ENCODE assay signal across 7 cellular contexts in genomic region chr3:141878326-141878725, GRCh38. TPM values are rescaled to one million over a fixed set of nuclear protein-coding genes. Genes with fewer than 3 reads are reported as not detected.
DNase-seq lines count a peak whose midpoint lies in the region; ATAC-seq and TF ChIP-seq lines count a peak whose summit lies in the region.

No MANE protein-coding gene starts in this region.

- POLR2A ChIA-PET in PC-3 (lab: Charles Lee; ENCODE audit: unreplicated experiment): interaction anchor here (0.6 kb wide), 1 partner anchor 731 kb away, joined by 4 read pairs; no protein-coding TSS in a partner anchor

- BruUV-seq in PC-3 (replicated peaks; lab: Mats Ljungman, UMichigan): no TSS peak

- H3K4me1 ChIP-seq in PC-3 (ENCODE audit: insufficient read depth, low read length): 0 out of 2 replicates have a peak, but pooled peaks cover 7% of the 10 kb centered on the region

- no peaks in the 10 kb centered on the region for H3K9me2 ChIP-seq in PC-3 (replicated peaks; ENCODE audit: low read length)

- H3K4me3 ChIP-seq in H7 (ENCODE audit: insufficient read depth, low read depth, low read length): peak overlapping the region; percentile 90
- peak overlapping the region; percentile 91 for H3K4me3 ChIP-seq in PC-3 (ENCODE audit: low read length)
- H3K4me3 ChIP-seq in skeletal muscle cell (ENCODE audit: low read depth, low read length): peak overlapping the region; percentile 64

- CTCF ChIA-PET in PC-3 (lab: Charles Lee): no interaction called here

- H3K9ac ChIP-seq in PC-3 (ENCODE audit: low read length): peak overlapping the region; percentile 86; the same call in 1 of the 2 replicates

- H3K27ac ChIP-seq in PC-3 (ENCODE audit: low read length): no peak overlapping the region
- peak overlapping the region; percentile 95 for H3K27ac ChIP-seq in epithelial cell of prostate

- H3K9me3 ChIP-seq in PC-3 (ENCODE audit: low read length): no peaks in the 10 kb centered on the region

- ATAC-seq in PC-3: no peak

- H3K27me3 ChIP-seq in H7 (ENCODE audit: control insufficient read depth, insufficient read depth, low read length) (no peaks in the 10 kb centered on the region; the same call in 1 of the 2 replicates), PC-3 (ENCODE audit: low read length) (no peaks in the 10 kb centered on the region)

- H3K36me3 ChIP-seq in H7 (replicated peaks; ENCODE audit: control insufficient read depth, insufficient read depth, low read length) (peaks cover 1% of the 10 kb centered on the region; the same call in 1 of the 2 replicates), PC-3 (ENCODE audit: low read depth, low read length) (no peaks in the 10 kb centered on the region; the same call in 1 of the 2 replicates)

- peak overlapping the region; percentile 93 for H3K4me2 ChIP-seq in PC-3 (ENCODE audit: low read length)

- no peak overlapping the region for H2AFZ ChIP-seq in PC-3 (ENCODE audit: low read length)

- peaks cover 14% of the 10 kb centered on the region; the same call in 1 of the 2 replicates for H4K20me1 ChIP-seq in PC-3 (ENCODE audit: low read length)

- DNase-seq in H7: no peak
- no peak for DNase-seq in PC-3
- no peak for DNase-seq in epithelial cell of prostate (ENCODE audit: low read depth, low spot score)
- no peak for DNase-seq in skeletal muscle cell (ENCODE audit: low read depth)
- DNase-seq in UCSD-AML1 (lab: John Stamatoyannopoulos, UW; ENCODE audit: unreplicated experiment): no peak
- DNase-seq in cerebellar cortex (ENCODE audit: low spot score): no peak
- DNase-seq in NCI-H187 treated with DMSO at 0.1 percent for 48 hours (lab: John Stamatoyannopoulos, UW): no peak

- intact Hi-C loops in PC-3 (cut with micrococcal nuclease): loop anchor here (5.0 kb wide), 1 partner anchor 34 kb away; no protein-coding TSS in a partner anchor

- peaks cover 61% of the 10 kb centered on the region for H3K79me2 ChIP-seq in PC-3 (ENCODE audit: low read length)

- no peaks in the 10 kb centered on the region for H3F3A ChIP-seq in PC-3 (ENCODE audit: low read length, unreplicated experiment)

- TF ChIP-seq CTCF in PC-3 (conservative IDR thresholded peaks at IDR 0.05; ENCODE audit: low read depth, low read length): no peak

RNA-seq across cellular contexts. Expression of gene ATP1B3, which starts 1.9 kb away (rescaled TPM):
- 78.6 and 100 TPM in 2 replicates for total RNA-seq in H7 (2014; rRNA removed; shearing (Covaris generic))
- total RNA-seq in PC-3 (2014; rRNA removed): 20.2 and 20.6 TPM in 2 replicates
